9 cellular contexts compared by ENCODE assay signal in genomic region chr12:104480826-104481457, GRCh38. TPM values are rescaled to one million over a fixed set of nuclear protein-coding genes. Genes with fewer than 3 reads are reported as not detected.
DNase-seq lines count a peak whose midpoint lies in the region; ATAC-seq, FAIRE-seq and TF ChIP-seq lines count a peak whose summit lies in the region.
"Had no signal": no experiment of that assay in that cellular context is flagged by ENCODE, and none has a peak within 500 bp of the region (broad histone marks: within the 10 kb centered on the region; RNA-seq: fewer than 3 reads in every experiment).

No MANE protein-coding gene starts in this region.

- peak; percentile 48 for FAIRE-seq in RCC 7860 (lab: Jason Lieb, UNC)

- no peak overlapping the region for H3K4me3 ChIP-seq in fibroblast of pulmonary artery (replicated peaks; ENCODE audit: low read depth, low read length)

- no peak for ATAC-seq in HG03469 (IDR thresholded peaks at IDR 0.05; ENCODE audit: unreplicated experiment)
- ATAC-seq in HG02938 (IDR thresholded peaks at IDR 0.05; ENCODE audit: unreplicated experiment), result no peak

- no peak for TF ChIP-seq CTCF in fibroblast of pulmonary artery (IDR thresholded peaks at IDR 0.05; ENCODE audit: low read length, missing control alignments)

- DNase-seq in GM03348 (ENCODE audit: low spot score) (peak; percentile 32), RCC 7860 (ENCODE audit: low spot score) (peak; percentile 79), fibroblast of pulmonary artery (ENCODE audit: low read depth) (peak; percentile 65), pulmonary artery endothelial cell (ENCODE audit: low read depth, low spot score) (peak; percentile 36), NCI-H1092 (lab: John Stamatoyannopoulos, UW) (no peak), H4 (ENCODE audit: low spot score) (no peak)
- DNase-seq: GDM1 had no signal

RNA-seq across cellular contexts. Expression of gene CHST11, which starts 24.2 kb away (rescaled TPM):
- 3.9 and 6.3 TPM in 2 replicates for total RNA-seq in pulmonary artery endothelial cell
- 2.5 and 3.4 TPM in 2 replicates for total RNA-seq in H4 (2014; rRNA removed; shearing (Covaris generic))

Comparison
In these comparisons a context has a peak if more than half of its experiments do, and no peak if none do; other contexts are left out.
1. DNase-seq: peak in GM03348 (single experiment), RCC 7860 (single experiment), fibroblast of pulmonary artery (single experiment) and pulmonary artery endothelial cell (single experiment); none in NCI-H1092 (single experiment) and H4 (single experiment).